In the genomic region with DNA sequence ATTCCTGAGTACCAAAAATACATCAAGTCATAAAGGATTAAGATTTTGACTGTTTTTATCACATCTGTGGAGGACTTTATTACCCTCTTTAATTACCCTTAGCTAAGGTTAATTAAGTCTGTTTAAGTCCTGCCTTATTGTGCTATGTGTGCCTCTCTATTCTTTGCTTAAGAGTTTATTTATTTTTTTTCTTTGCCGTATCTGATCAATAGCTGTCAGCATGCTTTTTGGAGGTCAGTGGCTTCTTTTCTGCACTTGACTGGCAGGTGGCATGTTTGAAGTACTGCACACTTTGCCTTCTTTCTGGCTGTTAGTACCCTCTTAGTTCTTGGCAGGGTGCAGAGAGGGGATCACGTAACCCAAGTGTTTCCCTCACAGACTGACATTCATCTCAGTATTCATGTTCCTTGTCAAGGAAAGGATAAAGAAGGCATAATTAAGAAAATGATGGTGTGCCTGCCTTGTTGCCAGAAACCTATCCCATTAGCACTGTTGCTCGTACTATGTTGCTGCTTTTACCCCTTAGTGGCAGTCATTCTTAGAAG, we compare ENCODE assay signal across 18 cellular contexts.
DNase-seq lines count a peak whose midpoint lies in the region; ATAC-seq and TF ChIP-seq lines count a peak whose summit lies in the region.
"Had no signal": no experiment of that assay in that cellular context is flagged by ENCODE, and none has a peak within 500 bp of the region (broad histone marks: within the 10 kb centered on the region; RNA-seq: fewer than 3 reads in every experiment).

No MANE protein-coding gene starts in this region.

- no peaks in the 10 kb centered on the region for H3K36me3 Mint-ChIP-seq in natural killer cell treated with Interleukin-12 subunit alpha and Interleukin-12 subunit beta and Interleukin-15 and Interleukin-18, amount 100 ng/mL, for 72 hours
- H3K36me3 Mint-ChIP-seq in activated CD8-positive, alpha-beta T cell treated with anti-CD3 and anti-CD28 coated beads for 36 hours (ENCODE audit: low read depth): peaks cover 10% of the 10 kb centered on the region

- no peaks in the 10 kb centered on the region for H3K27me3 Mint-ChIP-seq in natural killer cell treated with Interleukin-12 subunit alpha and Interleukin-12 subunit beta and Interleukin-15 and Interleukin-18, amount 100 ng/mL, for 72 hours
- no peaks in the 10 kb centered on the region for H3K27me3 Mint-ChIP-seq in activated CD8-positive, alpha-beta T cell treated with anti-CD3 and anti-CD28 coated beads for 36 hours
- H3K27me3 Mint-ChIP-seq: activated CD4-positive, alpha-beta T cell treated with anti-CD3 and anti-CD28 coated beads, Interleukin-2, amount 10 ng/mL, durations not matched to agents 7 days and 5 days had no signal

- POLR2A ChIA-PET in activated CD8-positive, alpha-beta T cell treated with anti-CD3 and anti-CD28 coated beads for 36 hours (lab: Charles Lee): interaction anchor here (0.6 kb wide), 1 partner anchor 1309 kb away, joined by 3 read pairs; no protein-coding TSS in a partner anchor

- H3K4me1 Mint-ChIP-seq in natural killer cell treated with Interleukin-12 subunit alpha and Interleukin-12 subunit beta and Interleukin-15 and Interleukin-18, amount 100 ng/mL, for 72 hours (ENCODE audit: low read depth in 2 of 2): peaks cover 50 to 58% of the 10 kb centered on the region in 2 donors
- peaks cover 35% of the 10 kb centered on the region for H3K4me1 Mint-ChIP-seq in activated CD8-positive, alpha-beta T cell treated with anti-CD3 and anti-CD28 coated beads for 36 hours (ENCODE audit: low read depth)

- no peak for TF ChIP-seq CTCF in activated CD8-positive, alpha-beta T cell treated with anti-CD3 and anti-CD28 coated beads for 36 hours (IDR thresholded peaks at IDR 0.05)

- CTCF ChIA-PET in activated CD8-positive, alpha-beta T cell treated with anti-CD3 and anti-CD28 coated beads for 36 hours (lab: Charles Lee): no interaction called here

- ATAC-seq in natural killer cell treated with Interleukin-12 subunit alpha and Interleukin-12 subunit beta and Interleukin-15 and Interleukin-18, amount 100 ng/mL, for 72 hours: no peak
- no peak for ATAC-seq in activated CD8-positive, alpha-beta T cell treated with anti-CD3 and anti-CD28 coated beads for 36 hours
- ATAC-seq: left colon had no signal

- no peaks in the 10 kb centered on the region for H3K9me3 Mint-ChIP-seq in natural killer cell treated with Interleukin-12 subunit alpha and Interleukin-12 subunit beta and Interleukin-15 and Interleukin-18, amount 100 ng/mL, for 72 hours
- no peaks in the 10 kb centered on the region for H3K9me3 Mint-ChIP-seq in activated CD8-positive, alpha-beta T cell treated with anti-CD3 and anti-CD28 coated beads for 36 hours
- H3K9me3 Mint-ChIP-seq: activated CD4-positive, alpha-beta T cell treated with anti-CD3 and anti-CD28 coated beads, Interleukin-2, amount 10 ng/mL, durations not matched to agents 7 days and 5 days; HFFc6 had no signal

- intact Hi-C loops in activated CD8-positive, alpha-beta T cell treated with anti-CD3 and anti-CD28 coated beads for 36 hours (cut with micrococcal nuclease): no loop called here

- peak overlapping the region; percentile 17 to 74 for H3K27ac Mint-ChIP-seq in natural killer cell treated with Interleukin-12 subunit alpha and Interleukin-12 subunit beta and Interleukin-15 and Interleukin-18, amount 100 ng/mL, for 72 hours
- no peak overlapping the region for H3K27ac Mint-ChIP-seq in activated CD8-positive, alpha-beta T cell treated with anti-CD3 and anti-CD28 coated beads for 36 hours
- H3K27ac Mint-ChIP-seq: activated CD4-positive, alpha-beta T cell treated with anti-CD3 and anti-CD28 coated beads, Interleukin-2, amount 10 ng/mL, durations not matched to agents 7 days and 5 days; HFFc6 had no signal

- DNase-seq in NCI-H2081 (lab: John Stamatoyannopoulos, UW) (peak; percentile 2 to 16), NCI-H2081 treated with DMSO at 0.1 percent for 48 hours (lab: John Stamatoyannopoulos, UW) (no peak), NCI-H1436 (lab: John Stamatoyannopoulos, UW) (peak; percentile 82), NCI-H345 treated with DMSO at 0.1 percent for 48 hours (lab: John Stamatoyannopoulos, UW; ENCODE audit: unreplicated experiment) (peak; percentile 78), HPDE6-E6E7 (ENCODE audit: extremely low spot score) (no peak), mucosa of gallbladder (ENCODE audit: low spot score) (no peak)
- no peak for DNase-seq in natural killer cell treated with Interleukin-12 subunit alpha and Interleukin-12 subunit beta and Interleukin-15 and Interleukin-18, amount 100 ng/mL, for 72 hours (ENCODE audit: low spot score)
- no peak for DNase-seq in activated CD8-positive, alpha-beta T cell treated with anti-CD3 and anti-CD28 coated beads for 36 hours
- DNase-seq: activated CD4-positive, alpha-beta T cell treated with anti-CD3 and anti-CD28 coated beads, Interleukin-2, amount 10 ng/mL, durations not matched to agents 7 days and 5 days; activated naive CD4-positive, alpha-beta T cell treated with Interleukin-2 at 50 U/mL for 16 hours; foreskin melanocyte; HFFc6; left colon; NK-92 treated with Interleukin-12 subunit alpha and Interleukin-12 subunit beta, amount 100 ng/mL, for 24 hours; nucleus accumbens; right lobe of liver; stomach; uterus had no signal

- H3K4me3 Mint-ChIP-seq in natural killer cell treated with Interleukin-12 subunit alpha and Interleukin-12 subunit beta and Interleukin-15 and Interleukin-18, amount 100 ng/mL, for 72 hours: peak overlapping the region; percentile 41
- no peak overlapping the region for H3K4me3 Mint-ChIP-seq in activated CD8-positive, alpha-beta T cell treated with anti-CD3 and anti-CD28 coated beads for 36 hours
- H3K4me3 Mint-ChIP-seq: activated CD4-positive, alpha-beta T cell treated with anti-CD3 and anti-CD28 coated beads, Interleukin-2, amount 10 ng/mL, durations not matched to agents 7 days and 5 days; HFFc6 had no signal

Comparison
In these comparisons a context has a peak if more than half of its experiments do, and no peak if none do; other contexts are left out.
1. DNase-seq: peak in NCI-H2081 (2 of 2), NCI-H1436 (single experiment) and NCI-H345 treated with DMSO at 0.1 percent for 48 hours (single experiment); none in NCI-H2081 treated with DMSO at 0.1 percent for 48 hours (single experiment), natural killer cell treated with Interleukin-12 subunit alpha and Interleukin-12 subunit beta and Interleukin-15 and Interleukin-18, amount 100 ng/mL, for 72 hours (single experiment), HPDE6-E6E7 (single experiment), activated CD8-positive, alpha-beta T cell treated with anti-CD3 and anti-CD28 coated beads for 36 hours (single experiment) and mucosa of gallbladder (single experiment).